16 cellular contexts compared by ENCODE assay signal in genomic region chr18:56569391-56569790, GRCh38.
"Had no signal": no experiment of that assay in that cellular context is flagged by ENCODE, and none has a peak within 500 bp of the region (broad histone marks: within the 10 kb centered on the region; RNA-seq: fewer than 3 reads in every experiment).

No MANE protein-coding gene starts in this region.

- H3K36me3 ChIP-seq: pancreas, thyroid gland had no signal

- FAIRE-seq: kidney, pancreas, TTC549 had no signal

- H3K27me3 ChIP-seq: body of pancreas, hepatocyte, pancreas, thyroid gland had no signal

- H3K9me3 Mint-ChIP-seq: activated naive CD4-positive, alpha-beta T cell treated with anti-CD3 and anti-CD28 coated beads, Interleukin-2, amount 50 U/mL, for 24 hours; activated T-cell treated with anti-CD3 and anti-CD28 coated beads, Interleukin-2, amount 50 U/mL, for 24 hours had no signal

- H3K4me1 Mint-ChIP-seq: activated CD8-positive, alpha-beta memory T cell treated with anti-CD3 and anti-CD28 coated beads, Interleukin-2, amount 10 ng/mL, durations not matched to agents 7 days and 5 days; activated naive CD4-positive, alpha-beta T cell treated with anti-CD3 and anti-CD28 coated beads, Interleukin-2, amount 50 U/mL, for 24 hours had no signal

- ATAC-seq: activated CD4-positive, CD25-positive, alpha-beta regulatory T cell treated with anti-CD3 and anti-CD28 coated beads, Interleukin-2, amount 50 U/mL, for 24 hours; activated CD8-positive, alpha-beta memory T cell treated with anti-CD3 and anti-CD28 coated beads, Interleukin-2, amount 10 ng/mL, durations not matched to agents 7 days and 5 days; body of pancreas had no signal

- H3K4me2 ChIP-seq: hepatocyte had no signal

- H3K27ac ChIP-seq: coronary artery, hepatocyte, thyroid gland had no signal

- H3K4me3 ChIP-seq: body of pancreas, coronary artery, hepatocyte, pancreas, thyroid gland had no signal

- H3K9me3 ChIP-seq: body of pancreas, pancreas, thyroid gland had no signal

- H3K4me3 Mint-ChIP-seq: activated CD8-positive, alpha-beta memory T cell treated with anti-CD3 and anti-CD28 coated beads, Interleukin-2, amount 10 ng/mL, durations not matched to agents 7 days and 5 days; activated naive CD4-positive, alpha-beta T cell treated with anti-CD3 and anti-CD28 coated beads, Interleukin-2, amount 50 U/mL, for 24 hours; activated T-cell treated with anti-CD3 and anti-CD28 coated beads, Interleukin-2, amount 50 U/mL, for 24 hours; mesothelial cell of epicardium; neural crest cell had no signal

- DNase-seq: activated CD4-positive, alpha-beta T cell treated with anti-CD3 and anti-CD28 coated beads, Interleukin-2, amount 50 U/mL, for 4 hours; activated CD8-positive, alpha-beta memory T cell treated with anti-CD3 and anti-CD28 coated beads, Interleukin-2, amount 10 ng/mL, durations not matched to agents 7 days and 5 days; activated effector memory CD4-positive, alpha-beta T cell treated with Interleukin-2 at 50 U/mL for 16 hours; activated T-cell treated with anti-CD3 and anti-CD28 coated beads, Interleukin-2, amount 50 U/mL, for 24 hours; central memory CD4-positive, alpha-beta T cell; kidney; pancreas; thyroid gland had no signal

- H2AFZ ChIP-seq: hepatocyte had no signal

- H3K36me3 Mint-ChIP-seq: activated CD8-positive, alpha-beta memory T cell treated with anti-CD3 and anti-CD28 coated beads, Interleukin-2, amount 10 ng/mL, durations not matched to agents 7 days and 5 days; activated naive CD4-positive, alpha-beta T cell treated with anti-CD3 and anti-CD28 coated beads, Interleukin-2, amount 50 U/mL, for 24 hours; mesothelial cell of epicardium had no signal

- H3K79me2 ChIP-seq: hepatocyte had no signal

- H3K27ac Mint-ChIP-seq: activated CD8-positive, alpha-beta memory T cell treated with anti-CD3 and anti-CD28 coated beads, Interleukin-2, amount 10 ng/mL, durations not matched to agents 7 days and 5 days; activated naive CD4-positive, alpha-beta T cell treated with anti-CD3 and anti-CD28 coated beads, Interleukin-2, amount 50 U/mL, for 24 hours; activated T-cell treated with anti-CD3 and anti-CD28 coated beads, Interleukin-2, amount 50 U/mL, for 24 hours; mesothelial cell of epicardium had no signal
